Comparison of ENCODE assay signal across 7 cellular contexts in genomic region chr16:79146-80054, GRCh38.
DNase-seq lines count a peak whose midpoint lies in the region; ATAC-seq and TF ChIP-seq lines count a peak whose summit lies in the region.

No MANE protein-coding gene starts in this region.

- no peaks in the 10 kb centered on the region for H3K9me3 Mint-ChIP-seq in stimulated activated memory B cell treated with anti-CD40 and anti-IgM and Interleukin-4, amounts not matched to agents 10 μg/mL and 1 μg/mL and 100 μg/mL, for 72 hours

- TF ChIP-seq CTCF in VCaP (conservative IDR thresholded peaks at IDR 0.05) = no peak

- DNase-seq in HCEC 1CT = peak; percentile 66
- peak; percentile 34 for DNase-seq in hepatic stellate cell (ENCODE audit: low spot score)
- DNase-seq in activated gamma-delta T cell treated with Interleukin-2 at 50 U/mL for 16 hours = no peak
- no peak for DNase-seq in NCI-H524 (lab: John Stamatoyannopoulos, UW)
- DNase-seq in NK-92 (lab: John Stamatoyannopoulos, UW; ENCODE audit: unreplicated experiment) = no peak

- no peak for ATAC-seq in stimulated activated memory B cell treated with anti-CD40 and anti-IgM and Interleukin-4, amounts not matched to agents 10 μg/mL and 1 μg/mL and 100 μg/mL, for 72 hours

- peak overlapping the region; percentile 81 for H3K27ac ChIP-seq in VCaP

- H3K27ac Mint-ChIP-seq in stimulated activated memory B cell treated with anti-CD40 and anti-IgM and Interleukin-4, amounts not matched to agents 10 μg/mL and 1 μg/mL and 100 μg/mL, for 72 hours = peak overlapping the region; percentile 80

- H3K27me3 Mint-ChIP-seq in stimulated activated memory B cell treated with anti-CD40 and anti-IgM and Interleukin-4, amounts not matched to agents 10 μg/mL and 1 μg/mL and 100 μg/mL, for 72 hours = no peaks in the 10 kb centered on the region

- peaks cover 19% of the 10 kb centered on the region for H3K36me3 Mint-ChIP-seq in stimulated activated memory B cell treated with anti-CD40 and anti-IgM and Interleukin-4, amounts not matched to agents 10 μg/mL and 1 μg/mL and 100 μg/mL, for 72 hours

- H3K4me1 Mint-ChIP-seq in stimulated activated memory B cell treated with anti-CD40 and anti-IgM and Interleukin-4, amounts not matched to agents 10 μg/mL and 1 μg/mL and 100 μg/mL, for 72 hours = peaks cover 65% of the 10 kb centered on the region

- peak overlapping the region; percentile 90 for H3K4me3 Mint-ChIP-seq in stimulated activated memory B cell treated with anti-CD40 and anti-IgM and Interleukin-4, amounts not matched to agents 10 μg/mL and 1 μg/mL and 100 μg/mL, for 72 hours

Comparison
In these comparisons a context has a peak if more than half of its experiments do, and no peak if none do; other contexts are left out.
1. DNase-seq: peak in HCEC 1CT (single experiment) and hepatic stellate cell (single experiment); none in activated gamma-delta T cell treated with Interleukin-2 at 50 U/mL for 16 hours (single experiment), NCI-H524 (0 of 2) and NK-92 (single experiment).